ENCODE assay signal across 23 cellular contexts in the genomic region with DNA sequence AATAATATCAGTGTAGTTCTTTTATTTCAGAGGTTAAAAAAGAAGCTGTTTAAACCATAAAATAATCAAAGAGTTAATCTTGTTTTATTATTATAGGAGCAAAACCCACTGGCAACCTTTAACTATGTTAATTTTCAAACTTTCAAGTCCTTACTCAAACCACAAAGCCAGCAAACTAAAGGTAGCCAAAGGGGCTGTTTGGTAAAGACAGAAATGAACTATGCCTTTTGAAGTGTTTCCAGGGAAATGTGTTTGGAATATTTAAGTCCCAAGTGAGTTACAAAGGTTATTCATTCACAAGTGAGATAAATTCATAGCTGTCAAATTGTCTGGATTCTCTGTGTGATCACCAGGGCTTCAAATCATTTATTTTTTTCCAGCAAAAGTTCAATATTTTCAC.
"Had no signal": no experiment of that assay in that cellular context is flagged by ENCODE, and none has a peak within 500 bp of the region (broad histone marks: within the 10 kb centered on the region; RNA-seq: fewer than 3 reads in every experiment).

No MANE protein-coding gene starts in this region.

- H3K9me3 ChIP-seq: esophagus squamous epithelium, pancreas, prostate gland, stomach, tibial artery had no signal

- H3K9me3 Mint-ChIP-seq: neural crest cell had no signal

- H3K36me3 Mint-ChIP-seq: activated CD8-positive, alpha-beta memory T cell treated with anti-CD3 and anti-CD28 coated beads, Interleukin-2, amount 10 ng/mL, durations not matched to agents 7 days and 5 days; activated naive CD8-positive, alpha-beta T cell; naive B cell; stimulated activated naive B cell treated with anti-CD40 and anti-IgM and Interleukin-4, amounts not matched to agents 10 μg/mL and 1 μg/mL and 100 μg/mL, for 72 hours had no signal

- H3K4me3 ChIP-seq: esophagus squamous epithelium, pancreas, prostate gland, smooth muscle cell, stomach, tibial artery had no signal

- H3K4me1 Mint-ChIP-seq: activated CD4-positive, alpha-beta T cell treated with anti-CD3 and anti-CD28 coated beads for 36 hours; activated CD8-positive, alpha-beta memory T cell treated with anti-CD3 and anti-CD28 coated beads, Interleukin-2, amount 10 ng/mL, durations not matched to agents 7 days and 5 days; naive B cell; stimulated activated naive B cell treated with anti-CD40 and anti-IgM and Interleukin-4, amounts not matched to agents 10 μg/mL and 1 μg/mL and 100 μg/mL, for 72 hours had no signal

- H3K27me3 ChIP-seq: esophagus squamous epithelium, pancreas, stomach, tibial artery had no signal

- H3K4me3 Mint-ChIP-seq: activated CD4-positive, alpha-beta T cell treated with anti-CD3 and anti-CD28 coated beads for 36 hours; activated CD8-positive, alpha-beta memory T cell treated with anti-CD3 and anti-CD28 coated beads, Interleukin-2, amount 10 ng/mL, durations not matched to agents 7 days and 5 days; activated CD8-positive, alpha-beta T cell treated with anti-CD3 and anti-CD28 coated beads, Interleukin-2, amount 10 ng/mL, durations not matched to agents 7 days and 5 days; activated naive CD8-positive, alpha-beta T cell; activated T-cell treated with anti-CD3 and anti-CD28 coated beads, Interleukin-2, amount 50 U/mL, for 72 hours; naive B cell; neural crest cell; stimulated activated naive B cell treated with anti-CD40 and anti-IgM and Interleukin-4, amounts not matched to agents 10 μg/mL and 1 μg/mL and 100 μg/mL, for 72 hours had no signal

- H3K36me3 ChIP-seq: esophagus squamous epithelium, pancreas, prostate gland, stomach, tibial artery had no signal

- H3K27ac ChIP-seq: esophagus squamous epithelium, pancreas, tibial artery had no signal

- H3K27ac Mint-ChIP-seq: activated CD4-positive, alpha-beta T cell treated with anti-CD3 and anti-CD28 coated beads for 36 hours; activated CD8-positive, alpha-beta memory T cell treated with anti-CD3 and anti-CD28 coated beads, Interleukin-2, amount 10 ng/mL, durations not matched to agents 7 days and 5 days; activated CD8-positive, alpha-beta T cell treated with anti-CD3 and anti-CD28 coated beads, Interleukin-2, amount 10 ng/mL, durations not matched to agents 7 days and 5 days; activated naive CD8-positive, alpha-beta T cell; activated T-cell treated with anti-CD3 and anti-CD28 coated beads, Interleukin-2, amount 50 U/mL, for 72 hours; naive B cell; stimulated activated naive B cell treated with anti-CD40 and anti-IgM and Interleukin-4, amounts not matched to agents 10 μg/mL and 1 μg/mL and 100 μg/mL, for 72 hours had no signal

- H3K4me1 ChIP-seq: prostate gland, tibial artery had no signal

- H3K27me3 Mint-ChIP-seq: activated CD8-positive, alpha-beta memory T cell treated with anti-CD3 and anti-CD28 coated beads, Interleukin-2, amount 10 ng/mL, durations not matched to agents 7 days and 5 days; activated naive CD8-positive, alpha-beta T cell; naive B cell; stimulated activated naive B cell treated with anti-CD40 and anti-IgM and Interleukin-4, amounts not matched to agents 10 μg/mL and 1 μg/mL and 100 μg/mL, for 72 hours had no signal

- DNase-seq: activated CD4-positive, alpha-beta T cell treated with anti-CD3 and anti-CD28 coated beads for 36 hours; activated CD4-positive, CD25-positive, alpha-beta regulatory T cell; activated CD8-positive, alpha-beta memory T cell treated with anti-CD3 and anti-CD28 coated beads, Interleukin-2, amount 10 ng/mL, durations not matched to agents 7 days and 5 days; activated CD8-positive, alpha-beta T cell treated with anti-CD3 and anti-CD28 coated beads, Interleukin-2, amount 10 ng/mL, durations not matched to agents 7 days and 5 days; activated naive CD4-positive, alpha-beta T cell treated with Interleukin-2 at 50 U/mL for 16 hours; activated T-cell treated with anti-CD3 and anti-CD28 coated beads, Interleukin-2, amount 50 U/mL, for 72 hours; anterior cingulate cortex; central memory CD4-positive, alpha-beta T cell; esophagus squamous epithelium; foreskin melanocyte; left ventricle myocardium superior; mammary epithelial cell; naive B cell; pancreas; stimulated activated CD4-positive, alpha-beta T cell treated with anti-CD3 and anti-CD28 coated beads, Interleukin-2, amount 100 ng/mL, for 24 hours; stimulated activated naive B cell treated with anti-CD40 and anti-IgM and Interleukin-4, amounts not matched to agents 10 μg/mL and 1 μg/mL and 100 μg/mL, for 72 hours; stomach; T-helper 1 cell; tibial artery had no signal
